ENCODE assay signal across 13 cellular contexts in the genomic region with DNA sequence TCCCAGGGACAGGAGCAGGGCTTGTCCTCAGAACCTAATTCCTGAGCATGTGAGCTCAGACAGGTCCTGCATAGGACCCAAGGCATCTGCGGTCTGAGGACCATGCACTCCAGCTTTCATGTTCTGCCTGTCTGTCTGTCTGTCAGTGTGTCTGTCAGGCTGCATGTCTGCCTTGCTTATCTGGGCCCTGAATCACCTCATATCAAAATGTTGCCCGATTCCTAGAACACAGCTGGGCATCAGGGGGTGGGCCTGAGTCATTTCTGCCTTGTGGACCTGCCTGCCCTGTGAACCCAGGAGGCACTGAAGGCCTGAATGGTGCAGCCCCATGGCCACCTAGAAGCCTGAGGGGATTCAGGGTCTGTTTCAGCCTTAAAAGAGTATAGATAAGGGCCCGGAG. TPM values are rescaled to one million over a fixed set of nuclear protein-coding genes. Genes with fewer than 3 reads are reported as not detected.
"Had no signal": no experiment of that assay in that cellular context is flagged by ENCODE, and none has a peak within 500 bp of the region (broad histone marks: within the 10 kb centered on the region; RNA-seq: fewer than 3 reads in every experiment).

No MANE protein-coding gene starts in this region.

- H3K36me3 Mint-ChIP-seq: natural killer cell; stimulated activated effector memory CD8-positive, alpha-beta T cell treated with anti-CD3 and anti-CD28 coated beads, Interleukin-12 subunit alpha, Interleukin-12 subunit beta, amount 100 ng/mL, for 72 hours had no signal

- DNase-seq: activated CD4-positive, alpha-beta T cell treated with anti-CD3 and anti-CD28 coated beads for 1 hour; activated CD4-positive, alpha-beta T cell treated with anti-CD3 and anti-CD28 coated beads, Interleukin-2, amount 50 U/mL, for 48 hours; activated naive CD4-positive, alpha-beta T cell treated with anti-CD3 and anti-CD28 coated beads for 36 hours; activated naive CD8-positive, alpha-beta T cell treated with anti-CD3 and anti-CD28 coated beads, Interleukin-2, amount 50 U/mL, for 24 hours; activated T-cell treated with anti-CD3 and anti-CD28 coated beads, Interleukin-2, amount 50 U/mL, for 1 hour; mucosa of descending colon; natural killer cell; retina; uterus had no signal

- H3K9me3 Mint-ChIP-seq: activated naive CD4-positive, alpha-beta T cell treated with anti-CD3 and anti-CD28 coated beads for 36 hours; activated naive CD8-positive, alpha-beta T cell treated with anti-CD3 and anti-CD28 coated beads, Interleukin-2, amount 50 U/mL, for 24 hours; activated T-helper 2 cell treated with anti-CD3 and anti-CD28 coated beads, Interferon-gamma antibody, Interleukin-2, Interleukin-4, amounts not matched to agents 10 μg/mL and 5 μg/mL and 100 μg/mL, durations not matched to agents 14 hours and 24 hours and 36 hours; natural killer cell; stimulated activated effector memory CD8-positive, alpha-beta T cell treated with anti-CD3 and anti-CD28 coated beads, Interleukin-12 subunit alpha, Interleukin-12 subunit beta, amount 100 ng/mL, for 72 hours had no signal

- H3K27me3 Mint-ChIP-seq: activated naive CD8-positive, alpha-beta T cell treated with anti-CD3 and anti-CD28 coated beads, Interleukin-2, amount 50 U/mL, for 24 hours had no signal

- H3K4me3 Mint-ChIP-seq: activated naive CD4-positive, alpha-beta T cell treated with anti-CD3 and anti-CD28 coated beads for 36 hours; activated naive CD8-positive, alpha-beta T cell treated with anti-CD3 and anti-CD28 coated beads, Interleukin-2, amount 50 U/mL, for 24 hours; natural killer cell; stimulated activated effector memory CD8-positive, alpha-beta T cell treated with anti-CD3 and anti-CD28 coated beads, Interleukin-12 subunit alpha, Interleukin-12 subunit beta, amount 100 ng/mL, for 72 hours had no signal

- H3K36me3 ChIP-seq: uterus had no signal

- H3K27ac ChIP-seq: uterus, VCaP had no signal

- H3K4me1 Mint-ChIP-seq: activated naive CD8-positive, alpha-beta T cell treated with anti-CD3 and anti-CD28 coated beads, Interleukin-2, amount 50 U/mL, for 24 hours; natural killer cell; stimulated activated effector memory CD8-positive, alpha-beta T cell treated with anti-CD3 and anti-CD28 coated beads, Interleukin-12 subunit alpha, Interleukin-12 subunit beta, amount 100 ng/mL, for 72 hours had no signal

- ATAC-seq: activated naive CD8-positive, alpha-beta T cell treated with anti-CD3 and anti-CD28 coated beads, Interleukin-2, amount 50 U/mL, for 24 hours; esophagus mucosa; mucosa of descending colon; natural killer cell; stimulated activated effector memory CD8-positive, alpha-beta T cell treated with anti-CD3 and anti-CD28 coated beads, Interleukin-12 subunit alpha, Interleukin-12 subunit beta, amount 100 ng/mL, for 72 hours had no signal

- H3K9me3 ChIP-seq: mucosa of descending colon, uterus had no signal

- H3K4me1 ChIP-seq: uterus had no signal

- H3K4me3 ChIP-seq: mucosa of descending colon, uterus had no signal

- H3K27me3 ChIP-seq: uterus had no signal

- H3K27ac Mint-ChIP-seq: activated naive CD4-positive, alpha-beta T cell treated with anti-CD3 and anti-CD28 coated beads for 36 hours; activated naive CD8-positive, alpha-beta T cell treated with anti-CD3 and anti-CD28 coated beads, Interleukin-2, amount 50 U/mL, for 24 hours; activated T-helper 2 cell treated with anti-CD3 and anti-CD28 coated beads, Interferon-gamma antibody, Interleukin-2, Interleukin-4, amounts not matched to agents 10 μg/mL and 5 μg/mL and 100 μg/mL, durations not matched to agents 14 hours and 24 hours and 36 hours; natural killer cell; stimulated activated effector memory CD8-positive, alpha-beta T cell treated with anti-CD3 and anti-CD28 coated beads, Interleukin-12 subunit alpha, Interleukin-12 subunit beta, amount 100 ng/mL, for 72 hours had no signal

RNA-seq across cellular contexts. Expression of a gene that starts 22.1 kb away (rescaled TPM):
- total RNA-seq: activated naive CD4-positive, alpha-beta T cell treated with anti-CD3 and anti-CD28 coated beads for 36 hours; activated T-helper 2 cell treated with anti-CD3 and anti-CD28 coated beads, Interferon-gamma antibody, Interleukin-2, Interleukin-4, amounts not matched to agents 10 μg/mL and 5 μg/mL and 100 μg/mL, durations not matched to agents 14 hours and 24 hours and 36 hours had no signal
